Comparison of ENCODE assay signal across 1 cellular context in the genomic region with DNA sequence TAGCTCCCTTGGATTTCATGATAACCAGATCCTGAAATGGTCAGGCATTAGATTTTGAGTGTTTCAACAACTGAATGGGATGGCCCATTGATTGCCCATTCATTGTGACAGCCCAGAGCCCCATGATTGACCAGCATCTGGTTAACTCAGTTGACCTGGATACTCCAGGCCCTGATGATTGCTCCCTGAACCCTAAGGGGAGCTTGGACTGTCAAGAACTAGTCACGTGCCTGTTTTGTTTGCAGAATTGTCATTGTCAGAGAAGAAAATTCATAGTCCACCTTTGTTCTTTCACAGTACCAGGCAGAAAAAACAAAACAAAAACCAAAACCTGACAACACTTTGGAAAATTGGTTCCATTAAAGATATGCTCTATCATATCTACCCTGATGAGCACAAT.
TF ChIP-seq lines count a peak whose summit lies in the region.

No MANE protein-coding gene starts in this region.

TF ChIP-seq in HepG2, 621 proteins besides CTCF, POLR2A, EP300 and RAD21 (continued from another document and continues in another):
- TF ChIP-seq GRHL1 (CRISPR knock-in tag; conservative IDR thresholded peaks at IDR 0.05) (no peak), ZNF749 (CRISPR knock-in tag; IDR thresholded peaks at IDR 0.05; ENCODE audit: borderline replicate concordance) (no peak), ZBTB38 (CRISPR knock-in tag; IDR thresholded peaks at IDR 0.05) (no peak), HOXA7 (CRISPR knock-in tag; IDR thresholded peaks at IDR 0.05) (no peak), ZHX1 (CRISPR knock-in tag; IDR thresholded peaks at IDR 0.05; ENCODE audit: low read depth) (no peak), TOPORS (CRISPR knock-in tag; IDR thresholded peaks at IDR 0.05) (no peak), TEAD3 (CRISPR knock-in tag; optimal IDR thresholded peaks at IDR 0.05; ENCODE audit: borderline replicate concordance) (no peak), ZNF646 (CRISPR knock-in tag; IDR thresholded peaks at IDR 0.05) (no peak), HNF4A (CRISPR knock-in tag; IDR thresholded peaks at IDR 0.05) (peak; percentile 67), ZMYM4 (CRISPR knock-in tag; IDR thresholded peaks at IDR 0.05) (peak; percentile 55; the same call in 1 of the 2 replicates), ZNF674 (CRISPR knock-in tag; IDR thresholded peaks at IDR 0.05; ENCODE audit: low read depth) (no peak), PRDM10 (CRISPR knock-in tag; IDR thresholded peaks at IDR 0.05; ENCODE audit: low read depth) (no peak), RARA (CRISPR knock-in tag; IDR thresholded peaks at IDR 0.05) (peak; percentile 10; the same call in 1 of the 2 replicates), MZF1 (CRISPR knock-in tag; IDR thresholded peaks at IDR 0.05; ENCODE audit: borderline replicate concordance) (no peak), ZNF235 (CRISPR knock-in tag; IDR thresholded peaks at IDR 0.05; ENCODE audit: borderline replicate concordance) (no peak), BHLHE40 (IDR thresholded peaks at IDR 0.05; ENCODE audit: low read length) (peak; percentile 66), ATM (IDR thresholded peaks at IDR 0.05; ENCODE audit: borderline replicate concordance) (no peak), TCF12 (IDR thresholded peaks at IDR 0.05) (no peak), TCF12 (CRISPR knock-in tag; IDR thresholded peaks at IDR 0.05) (no peak), HDAC6 (IDR thresholded peaks at IDR 0.05; ENCODE audit: low read depth, low read length) (no peak), ASH2L (IDR thresholded peaks at IDR 0.05; ENCODE audit: insufficient read length, low read depth, low read length) (peak; percentile 29), FOXK2 (IDR thresholded peaks at IDR 0.05) (no peak), ZNF296 (CRISPR knock-in tag; conservative IDR thresholded peaks at IDR 0.05) (no peak), REPIN1 (CRISPR knock-in tag; IDR thresholded peaks at IDR 0.05; ENCODE audit: borderline replicate concordance, low read depth) (no peak), RFX5 (IDR thresholded peaks at IDR 0.05; ENCODE audit: low read depth, low read length) (no peak), HNRNPL (IDR thresholded peaks at IDR 0.05; ENCODE audit: low read depth, low read length) (no peak), ZFY (CRISPR knock-in tag; IDR thresholded peaks at IDR 0.05) (no peak), FOSL1 (CRISPR knock-in tag; IDR thresholded peaks at IDR 0.05; ENCODE audit: borderline replicate concordance) (no peak), SNRNP70 (IDR thresholded peaks at IDR 0.05; ENCODE audit: low read depth, low read length) (no peak), SP2 (CRISPR knock-in tag; IDR thresholded peaks at IDR 0.05) (no peak), ZNF782 (CRISPR knock-in tag; IDR thresholded peaks at IDR 0.05; ENCODE audit: borderline replicate concordance) (no peak), SOX13 (IDR thresholded peaks at IDR 0.05) (no peak), SOX13 (CRISPR knock-in tag; conservative IDR thresholded peaks at IDR 0.05 in 1 of 2, IDR thresholded peaks at IDR 0.05 in 1 of 2) (peak in 1 of 2 experiments; percentile 93; a peak in 2 of 4 replicates)
- TF ChIP-seq, protein P1, sequence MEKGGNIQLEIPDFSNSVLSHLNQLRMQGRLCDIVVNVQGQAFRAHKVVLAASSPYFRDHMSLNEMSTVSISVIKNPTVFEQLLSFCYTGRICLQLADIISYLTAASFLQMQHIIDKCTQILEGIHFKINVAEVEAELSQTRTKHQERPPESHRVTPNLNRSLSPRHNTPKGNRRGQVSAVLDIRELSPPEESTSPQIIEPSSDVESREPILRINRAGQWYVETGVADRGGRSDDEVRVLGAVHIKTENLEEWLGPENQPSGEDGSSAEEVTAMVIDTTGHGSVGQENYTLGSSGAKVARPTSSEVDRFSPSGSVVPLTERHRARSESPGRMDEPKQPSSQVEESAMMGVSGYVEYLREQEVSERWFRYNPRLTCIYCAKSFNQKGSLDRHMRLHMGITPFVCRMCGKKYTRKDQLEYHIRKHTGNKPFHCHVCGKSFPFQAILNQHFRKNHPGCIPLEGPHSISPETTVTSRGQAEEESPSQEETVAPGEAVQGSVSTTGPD (CRISPR knock-in tag; IDR thresholded peaks at IDR 0.05), result no peak
- TF ChIP-seq, protein P2, sequence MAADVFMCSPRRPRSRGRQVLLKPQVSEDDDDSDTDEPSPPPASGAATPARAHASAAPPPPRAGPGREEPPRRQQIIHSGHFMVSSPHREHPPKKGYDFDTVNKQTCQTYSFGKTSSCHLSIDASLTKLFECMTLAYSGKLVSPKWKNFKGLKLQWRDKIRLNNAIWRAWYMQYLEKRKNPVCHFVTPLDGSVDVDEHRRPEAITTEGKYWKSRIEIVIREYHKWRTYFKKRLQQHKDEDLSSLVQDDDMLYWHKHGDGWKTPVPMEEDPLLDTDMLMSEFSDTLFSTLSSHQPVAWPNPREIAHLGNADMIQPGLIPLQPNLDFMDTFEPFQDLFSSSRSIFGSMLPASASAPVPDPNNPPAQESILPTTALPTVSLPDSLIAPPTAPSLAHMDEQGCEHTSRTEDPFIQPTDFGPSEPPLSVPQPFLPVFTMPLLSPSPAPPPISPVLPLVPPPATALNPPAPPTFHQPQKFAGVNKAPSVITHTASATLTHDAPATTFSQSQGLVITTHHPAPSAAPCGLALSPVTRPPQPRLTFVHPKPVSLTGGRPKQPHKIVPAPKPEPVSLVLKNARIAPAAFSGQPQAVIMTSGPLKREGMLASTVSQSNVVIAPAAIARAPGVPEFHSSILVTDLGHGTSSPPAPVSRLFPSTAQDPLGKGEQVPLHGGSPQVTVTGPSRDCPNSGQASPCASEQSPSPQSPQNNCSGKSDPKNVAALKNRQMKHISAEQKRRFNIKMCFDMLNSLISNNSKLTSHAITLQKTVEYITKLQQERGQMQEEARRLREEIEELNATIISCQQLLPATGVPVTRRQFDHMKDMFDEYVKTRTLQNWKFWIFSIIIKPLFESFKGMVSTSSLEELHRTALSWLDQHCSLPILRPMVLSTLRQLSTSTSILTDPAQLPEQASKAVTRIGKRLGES (CRISPR knock-in tag; IDR thresholded peaks at IDR 0.05; ENCODE audit: borderline replicate concordance), result no peak
- TF ChIP-seq, protein P3, sequence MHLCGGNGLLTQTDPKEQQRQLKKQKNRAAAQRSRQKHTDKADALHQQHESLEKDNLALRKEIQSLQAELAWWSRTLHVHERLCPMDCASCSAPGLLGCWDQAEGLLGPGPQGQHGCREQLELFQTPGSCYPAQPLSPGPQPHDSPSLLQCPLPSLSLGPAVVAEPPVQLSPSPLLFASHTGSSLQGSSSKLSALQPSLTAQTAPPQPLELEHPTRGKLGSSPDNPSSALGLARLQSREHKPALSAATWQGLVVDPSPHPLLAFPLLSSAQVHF (CRISPR knock-in tag; IDR thresholded peaks at IDR 0.05), result no peak
